ENCODE assay signal across 1 cellular context in genomic region chr19:54201980-54202379, GRCh38.
TF ChIP-seq lines count a peak whose summit lies in the region.

No MANE protein-coding gene starts in this region.

TF ChIP-seq in GM23338, 12 proteins besides CTCF, POLR2A, EP300 and RAD21 (continued from another document):
- TF ChIP-seq ETS1 (IDR thresholded peaks at IDR 0.05) (no peak), EZH2phosphoT487 (IDR thresholded peaks at IDR 0.05; ENCODE audit: unreplicated experiment) (no peak), NANOG (IDR thresholded peaks at IDR 0.05; ENCODE audit: borderline replicate concordance) (no peak), POLR2AphosphoS5 (IDR thresholded peaks at IDR 0.05; ENCODE audit: low read depth) (no peak)
